In the genomic region with DNA sequence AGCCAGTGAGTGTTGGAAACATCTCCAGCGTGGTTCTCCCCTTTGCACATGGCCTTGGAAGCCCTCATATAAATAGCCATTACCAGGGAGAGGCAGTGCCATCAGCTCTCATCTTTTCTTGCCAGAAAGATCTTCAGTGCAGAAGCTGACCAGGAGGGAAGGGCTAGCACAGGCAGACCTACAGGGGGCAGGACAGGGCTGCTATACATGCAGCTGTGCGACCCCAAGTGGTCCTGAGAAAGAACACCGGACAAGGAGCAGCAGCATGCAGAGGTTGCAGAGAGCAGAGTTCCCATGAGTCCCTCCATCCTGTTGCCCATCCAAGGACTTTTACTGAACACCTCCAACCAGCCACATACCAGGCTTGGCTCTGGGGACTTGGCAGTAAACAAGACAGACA, we compare ENCODE assay signal across 8 cellular contexts. TPM values are rescaled to one million over a fixed set of nuclear protein-coding genes. Genes with fewer than 3 reads are reported as not detected.
DNase-seq lines count a peak whose midpoint lies in the region; ATAC-seq and TF ChIP-seq lines count a peak whose summit lies in the region.

No MANE protein-coding gene starts in this region.

- no peaks in the 10 kb centered on the region for H3F3A ChIP-seq in OCI-LY1 (ENCODE audit: insufficient read depth, low read length)

- no peaks in the 10 kb centered on the region for H3K4me1 ChIP-seq in OCI-LY1 (ENCODE audit: insufficient read depth, low read length, severe bottlenecking)

- POLR2A ChIA-PET in AG04450 (lab: Yijun Ruan, JAX): no interaction called here

- H3K4me3 ChIP-seq in AG04450 (ENCODE audit: low read depth, low read length) (no peak overlapping the region), OCI-LY1 (ENCODE audit: low read depth, low read length, poor library complexity, severe bottlenecking) (no peak overlapping the region), fibroblast of villous mesenchyme (ENCODE audit: low read depth, low read length) (no peak overlapping the region)

- H3K9me3 ChIP-seq in AG04450 (ENCODE audit: control insufficient read depth, insufficient read depth, low read length) (no peaks in the 10 kb centered on the region; the same call in 1 of the 2 replicates), OCI-LY1 (ENCODE audit: low read length) (no peaks in the 10 kb centered on the region)

- ATAC-seq in HG03457 (IDR thresholded peaks at IDR 0.05; ENCODE audit: unreplicated experiment): no peak

- CTCF ChIA-PET in AG04450 (lab: Charles Lee): interaction anchor here (1.2 kb wide), 1 partner anchor 29 kb away, joined by 4 read pairs; no protein-coding TSS in a partner anchor

- no peaks in the 10 kb centered on the region for H3K9me2 ChIP-seq in OCI-LY1 (ENCODE audit: low read depth, low read length)

- H3K36me3 ChIP-seq in OCI-LY1 (ENCODE audit: insufficient read depth, low read length): no peaks in the 10 kb centered on the region

- no peaks in the 10 kb centered on the region for H4K20me1 ChIP-seq in OCI-LY1 (ENCODE audit: insufficient read depth, low read length)

- no peaks in the 10 kb centered on the region for H3K79me2 ChIP-seq in OCI-LY1 (ENCODE audit: insufficient read depth, low read length)

- H3K27ac ChIP-seq in AG04450 (ENCODE audit: low read depth, low read length): no peak overlapping the region
- H3K27ac ChIP-seq in OCI-LY1 (ENCODE audit: low read depth, low read length, poor library complexity, severe bottlenecking): no peak overlapping the region

- H2AFZ ChIP-seq in OCI-LY1 (ENCODE audit: low read length): no peak overlapping the region

- TF ChIP-seq CTCF in AG04450 (IDR thresholded peaks at IDR 0.05; ENCODE audit: low read depth, low read length) (peak; percentile 49), GM20000 (IDR thresholded peaks at IDR 0.05; ENCODE audit: extremely low read depth, missing control alignments) (peak; percentile 40), OCI-LY1 (IDR thresholded peaks at IDR 0.05; ENCODE audit: low read length) (peak; percentile 81), fibroblast of villous mesenchyme (IDR thresholded peaks at IDR 0.05; ENCODE audit: insufficient read depth, low read depth, low read length) (peak; percentile 52)

- no peak for DNase-seq in AG04450 (ENCODE audit: low read depth, low spot score)
- no peak for DNase-seq in GM20000 (ENCODE audit: low spot score)
- DNase-seq in fibroblast of villous mesenchyme (ENCODE audit: low read depth): peak; percentile 13
- DNase-seq in OCI-M2 (lab: John Stamatoyannopoulos, UW; ENCODE audit: unreplicated experiment): no peak
- no peak for DNase-seq in GDM1 (lab: John Stamatoyannopoulos, UW)
- DNase-seq in GOT3 (lab: John Stamatoyannopoulos, UW): no peak

- no peak overlapping the region for H3K9ac ChIP-seq in OCI-LY1 (ENCODE audit: low read length)

- H3K4me2 ChIP-seq in OCI-LY1 (ENCODE audit: low read length): no peak overlapping the region

- H3K27me3 ChIP-seq in AG04450 (ENCODE audit: control insufficient read depth, insufficient read depth, low read length) (peaks cover 3% of the 10 kb centered on the region), OCI-LY1 (ENCODE audit: insufficient read depth, low read length) (0 out of 2 replicates have a peak, but pooled peaks cover 9% of the 10 kb centered on the region)

RNA-seq across cellular contexts. Expression of a gene that starts 17.1 kb away (rescaled TPM):
- not detected in 2 replicates for polyA plus RNA-seq in AG04450 (2011; rRNA removed)
- not detected in 2 replicates for polyA minus RNA-seq in AG04450 (2011; rRNA and poly(A)+ RNA removed)
- under 0.01 TPM in 1 of 2 replicates, not detected in the other for total RNA-seq in fibroblast of villous mesenchyme
